In genomic region chr6:35787266-35788218, GRCh38 we compare ENCODE assay signal across 1 cellular context.
TF ChIP-seq lines count a peak whose summit lies in the region.

No MANE protein-coding gene starts in this region.

TF ChIP-seq in K562, 482 proteins besides CTCF, POLR2A, EP300 and RAD21:
- TF ChIP-seq TEAD4 (IDR thresholded peaks at IDR 0.05; ENCODE audit: low read length): no peak
- peak; percentile 12; the same call in 1 of the 2 replicates for TF ChIP-seq TEAD4 (CRISPR knock-in tag; IDR thresholded peaks at IDR 0.05; ENCODE audit: borderline replicate concordance)
- no peak for TF ChIP-seq MTA2 (IDR thresholded peaks at IDR 0.05; ENCODE audit: low read depth)
- TF ChIP-seq ZNF263 (CRISPR knock-in tag; IDR thresholded peaks at IDR 0.05; ENCODE audit: borderline replicate concordance): peak; percentile 77; the same call in 1 of the 2 replicates
